In the genomic region with DNA sequence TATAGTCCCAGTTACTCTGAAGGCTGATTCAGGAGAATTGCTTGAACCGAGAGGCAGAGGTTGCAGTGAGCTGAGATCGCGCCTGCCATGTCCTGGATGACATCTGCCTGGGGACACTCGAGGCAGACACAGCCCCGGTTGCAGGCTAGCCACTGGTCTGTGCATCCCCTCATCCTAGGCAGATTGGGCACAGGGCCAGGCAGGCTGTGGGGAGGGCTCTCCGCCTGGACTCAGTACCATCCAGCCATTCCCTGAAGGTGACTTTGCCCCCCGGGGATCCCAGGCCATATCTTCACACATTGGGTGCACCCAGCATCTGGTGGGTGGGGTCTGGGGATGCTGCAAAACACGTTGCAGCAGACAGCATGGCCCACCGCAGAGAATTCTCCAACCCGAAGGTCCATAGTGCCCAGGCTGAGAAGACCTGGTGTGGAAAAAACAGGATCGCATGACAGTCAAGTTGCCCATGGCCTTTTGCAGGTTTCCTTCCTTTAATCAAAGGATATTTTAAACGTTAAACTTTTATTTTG, we compare ENCODE assay signal across 23 cellular contexts. TPM values are rescaled to one million over a fixed set of nuclear protein-coding genes. Genes with fewer than 3 reads are reported as not detected.
"Had no signal": no experiment of that assay in that cellular context is flagged by ENCODE, and none has a peak within 500 bp of the region (broad histone marks: within the 10 kb centered on the region; RNA-seq: fewer than 3 reads in every experiment).

No MANE protein-coding gene starts in this region.

- H3K9me3 ChIP-seq: adrenal gland, ascending aorta, left lung, ovary, prostate gland, thyroid gland had no signal

- H3K9me3 Mint-ChIP-seq: activated CD4-positive, alpha-beta T cell treated with anti-CD3 and anti-CD28 coated beads, Interleukin-2, amount 10 ng/mL, durations not matched to agents 24 days and 14 days; activated CD8-positive, alpha-beta T cell treated with anti-CD3 and anti-CD28 coated beads for 36 hours; immature natural killer cell; mesothelial cell of epicardium; naive thymus-derived CD8-positive, alpha-beta T cell; T-helper 1 cell treated with Interleukin-12 subunit alpha and Interleukin-12 subunit beta and Interleukin-4 antibody, amounts not matched to agents 30 μg/mL and 1 μg/mL, for 36 hours had no signal

- H3K27ac Mint-ChIP-seq: activated CD4-positive, alpha-beta T cell treated with anti-CD3 and anti-CD28 coated beads, Interleukin-2, amount 10 ng/mL, durations not matched to agents 24 days and 14 days; mesothelial cell of epicardium; T-helper 1 cell treated with Interleukin-12 subunit alpha and Interleukin-12 subunit beta and Interleukin-4 antibody, amounts not matched to agents 30 μg/mL and 1 μg/mL, for 36 hours had no signal

- H3K36me3 ChIP-seq: adrenal gland, ascending aorta, brain microvascular endothelial cell, ovary, prostate gland had no signal

- H3K4me3 ChIP-seq: adrenal gland, ascending aorta, hepatocyte, left lung, ovary, prostate gland, thyroid gland had no signal

- H3K27me3 ChIP-seq: adrenal gland, ascending aorta, brain microvascular endothelial cell, hepatocyte, left lung, ovary, thyroid gland had no signal

- H3K27ac ChIP-seq: adrenal gland, ascending aorta, brain microvascular endothelial cell, foreskin keratinocyte, hepatocyte, left lung, ovary, prostate gland had no signal

- H3K4me1 ChIP-seq: adrenal gland, ascending aorta, foreskin keratinocyte, prostate gland had no signal

- H2AFZ ChIP-seq: hepatocyte had no signal

- H3K4me2 ChIP-seq: hepatocyte had no signal

- DNase-seq: activated CD4-positive, alpha-beta T cell treated with anti-CD3 and anti-CD28 coated beads, Interleukin-2, amount 10 ng/mL, durations not matched to agents 24 days and 14 days; activated CD8-positive, alpha-beta T cell treated with anti-CD3 and anti-CD28 coated beads for 36 hours; activated gamma-delta T cell; adrenal gland; brain microvascular endothelial cell; central memory CD4-positive, alpha-beta T cell; effector memory CD4-positive, alpha-beta T cell; foreskin keratinocyte; immature natural killer cell; left lung; naive thymus-derived CD8-positive, alpha-beta T cell; ovary; stimulated activated CD4-positive, alpha-beta T cell treated with anti-CD3 and anti-CD28 coated beads, Interleukin-4, amount 100 ng/mL, for 1 hour; stimulated activated naive CD4-positive, alpha-beta T cell treated with Interleukin-2 at 50 U/mL for 16 hours; thyroid gland had no signal

- ATAC-seq: activated CD8-positive, alpha-beta T cell treated with anti-CD3 and anti-CD28 coated beads for 36 hours; foreskin keratinocyte; naive thymus-derived CD8-positive, alpha-beta T cell had no signal

- H3K36me3 Mint-ChIP-seq: activated naive CD8-positive, alpha-beta T cell had no signal

- H3K4me3 Mint-ChIP-seq: activated CD4-positive, alpha-beta T cell treated with anti-CD3 and anti-CD28 coated beads, Interleukin-2, amount 10 ng/mL, durations not matched to agents 24 days and 14 days; activated CD8-positive, alpha-beta T cell treated with anti-CD3 and anti-CD28 coated beads for 36 hours; activated naive CD8-positive, alpha-beta T cell; immature natural killer cell; mesothelial cell of epicardium; T-helper 1 cell treated with Interleukin-12 subunit alpha and Interleukin-12 subunit beta and Interleukin-4 antibody, amounts not matched to agents 30 μg/mL and 1 μg/mL, for 36 hours had no signal

- H3K27me3 Mint-ChIP-seq: activated CD4-positive, alpha-beta T cell treated with anti-CD3 and anti-CD28 coated beads, Interleukin-2, amount 10 ng/mL, durations not matched to agents 24 days and 14 days; activated CD8-positive, alpha-beta T cell treated with anti-CD3 and anti-CD28 coated beads for 36 hours; activated naive CD8-positive, alpha-beta T cell; naive thymus-derived CD8-positive, alpha-beta T cell had no signal

RNA-seq across cellular contexts. Expression of a gene that starts 50.9 kb away (rescaled TPM):
- total RNA-seq: ascending aorta, dermis microvascular lymphatic vessel endothelial cell, lung microvascular endothelial cell had no signal
